ENCODE assay signal across 8 cellular contexts in genomic region chr6:129709909-129710721, GRCh38. TPM values are rescaled to one million over a fixed set of nuclear protein-coding genes. Genes with fewer than 3 reads are reported as not detected.
DNase-seq lines count a peak whose midpoint lies in the region; ATAC-seq and TF ChIP-seq lines count a peak whose summit lies in the region.

Gene ARHGAP18, minus strand, starts transcription at chr6:129710177. Its CDS starts 41 bp downstream, at chr6:129710136.

- peak within 1 kb of the TSS; percentile 68 for H3K4me2 ChIP-seq in mesenchymal stem cell (ENCODE audit: low read length, poor library complexity, severe bottlenecking)

- TF ChIP-seq CTCF in AG09309 (IDR thresholded peaks at IDR 0.05; ENCODE audit: control insufficient read depth, insufficient read depth, low read depth, low read length, missing control alignments), result no peak

- no peak within 1 kb of the TSS for H2AK5ac ChIP-seq in mesenchymal stem cell (ENCODE audit: low read length, severe bottlenecking)

- H3K27me3 Mint-ChIP-seq in effector memory CD8-positive, alpha-beta T cell, result no peaks in the 10 kb centered on the region

- peak within 1 kb of the TSS; percentile 90 for H3K9ac ChIP-seq in mesenchymal stem cell (ENCODE audit: low read length)

- H3K14ac ChIP-seq in mesenchymal stem cell (ENCODE audit: low read length in 2 of 2), result no peak within 1 kb of the TSS

- peaks cover 6 to 12% of the 10 kb centered on the region in 2 experiments for H3K36me3 ChIP-seq in mesenchymal stem cell (ENCODE audit: control insufficient read depth in 1 of 2, insufficient read depth in 2 of 2, low read depth in 1 of 2, low read length in 2 of 2)

- ATAC-seq in GM18873 (IDR thresholded peaks at IDR 0.05; ENCODE audit: low FRiP score, unreplicated experiment), result peak; percentile 93
- ATAC-seq in HG03135 (IDR thresholded peaks at IDR 0.05; ENCODE audit: unreplicated experiment), result peak; percentile 94
- peak; percentile 90 for ATAC-seq in effector memory CD8-positive, alpha-beta T cell (replicated peaks)

- peak within 1 kb of the TSS; percentile 55 for H4K8ac ChIP-seq in mesenchymal stem cell (ENCODE audit: low read length)

- H3K18ac ChIP-seq in mesenchymal stem cell (ENCODE audit: low read depth in 1 of 2, low read length in 2 of 2), result peak within 1 kb of the TSS; percentile 59 to 80

- H2BK12ac ChIP-seq in mesenchymal stem cell (ENCODE audit: low read length in 2 of 2), result peak within 1 kb of the TSS in 1 of 2 experiments; percentile 86

- no peaks in the 10 kb centered on the region for H3K27me3 ChIP-seq in mesenchymal stem cell (ENCODE audit: control insufficient read depth in 1 of 2, insufficient read depth in 1 of 2, low read length in 2 of 2)

- H3K4me1 ChIP-seq in mesenchymal stem cell (ENCODE audit: control insufficient read depth, insufficient read depth, low read depth, low read length), result peaks cover 6% of the 10 kb centered on the region

- H3K36me3 Mint-ChIP-seq in effector memory CD8-positive, alpha-beta T cell (ENCODE audit: insufficient read depth), result no peaks in the 10 kb centered on the region

- peaks cover 24 to 50% of the 10 kb centered on the region in 2 donors for H3K4me1 Mint-ChIP-seq in effector memory CD8-positive, alpha-beta T cell (ENCODE audit: low read depth in 2 of 2)

- peak within 1 kb of the TSS; percentile 15 to 20 for H3K4ac ChIP-seq in mesenchymal stem cell (ENCODE audit: low read depth in 1 of 2, low read length in 2 of 2)

- DNase-seq in AG09309 (ENCODE audit: low read depth) (peak; percentile 77), NCI-H82 (lab: John Stamatoyannopoulos, UW) (peak; percentile 97), mesenchymal stem cell (peak; percentile 96)
- peak; percentile 86 for DNase-seq in activated CD8-positive, alpha-beta memory T cell treated with anti-CD3 and anti-CD28 coated beads for 24 hours
- peak; percentile 60 to 70 (median 62) for DNase-seq in effector memory CD8-positive, alpha-beta T cell
- DNase-seq in stimulated activated CD8-positive, alpha-beta memory T cell treated with anti-CD3 and anti-CD28 coated beads, Interleukin-15, amount 100 ng/mL, for 1 hour (ENCODE audit: low read depth), result peak; percentile 34

- H3K27ac ChIP-seq in mesenchymal stem cell (ENCODE audit: low read length, poor library complexity, severe bottlenecking), result peak within 1 kb of the TSS; percentile 76

- no peaks in the 10 kb centered on the region for H3K9me3 ChIP-seq in mesenchymal stem cell (ENCODE audit: control insufficient read depth, low read length)

- H3K79me1 ChIP-seq in mesenchymal stem cell (replicated peaks; ENCODE audit: low read length, poor library complexity, severe bottlenecking), result no peaks in the 10 kb centered on the region

- H3K4me3 Mint-ChIP-seq in effector memory CD8-positive, alpha-beta T cell, result peak within 1 kb of the TSS; percentile 87 to 95

- peak within 1 kb of the TSS; percentile 75 to 91 for H3K27ac Mint-ChIP-seq in effector memory CD8-positive, alpha-beta T cell

- WGBS in mesenchymal stem cell, result 8% methylated on average over 23 of the region's 28 CpGs

- H2AFZ ChIP-seq in mesenchymal stem cell (ENCODE audit: low read depth, low read length), result peak within 1 kb of the TSS; percentile 8

- H2BK120ac ChIP-seq in mesenchymal stem cell (ENCODE audit: low read depth, low read length), result no peak within 1 kb of the TSS

- peak within 1 kb of the TSS; percentile 11 for H2BK5ac ChIP-seq in mesenchymal stem cell (ENCODE audit: low read depth, low read length, poor library complexity, severe bottlenecking)

- H3K4me3 ChIP-seq in AG09309 (ENCODE audit: control insufficient read depth, low read depth, low read length) (peak within 1 kb of the TSS; percentile 89), mesenchymal stem cell (ENCODE audit: insufficient read depth in 1 of 2, low read depth in 1 of 2, low read length in 2 of 2) (peak within 1 kb of the TSS; percentile 72 to 95)

- no peaks in the 10 kb centered on the region for H3K9me3 Mint-ChIP-seq in effector memory CD8-positive, alpha-beta T cell

- H4K91ac ChIP-seq in mesenchymal stem cell (ENCODE audit: low read length), result peak within 1 kb of the TSS; percentile 70

- peak within 1 kb of the TSS; percentile 80 for H2BK15ac ChIP-seq in mesenchymal stem cell (ENCODE audit: low read depth, poor library complexity, severe bottlenecking)

- H3K23ac ChIP-seq in mesenchymal stem cell (ENCODE audit: low read length in 2 of 2), result no peak within 1 kb of the TSS

RNA-seq across cellular contexts. Expression of gene ARHGAP18, which starts in this region (rescaled TPM):
- 22.2 TPM for polyA plus RNA-seq in mesenchymal stem cell (2013, experiment 1 of 2)
- 22.1 TPM for polyA plus RNA-seq in mesenchymal stem cell (2013, experiment 2 of 2)

Comparison
In these comparisons a context has a peak if more than half of its experiments do, and no peak if none do; other contexts are left out.
1. Peak in every context shown above with its lines: DNase-seq, ATAC-seq, H3K4me3 ChIP-seq and H3K27ac ChIP-seq.
2. DNase-seq: peak in every context shown above with its lines; median percentile 97 in NCI-H82; 96 in mesenchymal stem cell; 86 in activated CD8-positive, alpha-beta memory T cell treated with anti-CD3 and anti-CD28 coated beads for 24 hours; 77 in AG09309; 62 in effector memory CD8-positive, alpha-beta T cell; 34 in stimulated activated CD8-positive, alpha-beta memory T cell treated with anti-CD3 and anti-CD28 coated beads, Interleukin-15, amount 100 ng/mL, for 1 hour.